Comparison of ENCODE assay signal across 12 cellular contexts in the genomic region with DNA sequence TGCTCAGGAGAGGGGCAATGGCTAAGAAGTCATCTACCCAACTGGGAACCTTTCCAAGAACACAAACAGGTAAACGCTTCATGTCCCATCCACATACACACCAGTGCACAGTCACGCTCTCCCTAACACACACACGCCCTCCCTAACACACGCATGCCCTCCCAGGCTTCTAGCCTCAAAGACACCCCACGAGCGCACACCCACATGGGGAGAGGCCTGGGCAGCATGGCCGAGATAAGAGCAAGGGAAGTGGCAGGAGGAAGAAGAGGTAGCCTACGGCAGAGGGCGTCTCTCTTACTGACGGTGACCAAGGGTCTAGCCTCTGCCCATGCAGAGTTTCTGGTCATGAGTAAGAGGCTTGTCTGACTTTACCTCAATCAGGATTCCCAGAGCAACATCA. TPM values are rescaled to one million over a fixed set of nuclear protein-coding genes. Genes with fewer than 3 reads are reported as not detected.
DNase-seq lines count a peak whose midpoint lies in the region; ATAC-seq and TF ChIP-seq lines count a peak whose summit lies in the region.
"Had no signal": no experiment of that assay in that cellular context is flagged by ENCODE, and none has a peak within 500 bp of the region (broad histone marks: within the 10 kb centered on the region; RNA-seq: fewer than 3 reads in every experiment).

No MANE protein-coding gene starts in this region.

- TF ChIP-seq CTCF in coronary artery (IDR thresholded peaks at IDR 0.05) (no peak), psoas muscle (IDR thresholded peaks at IDR 0.05) (no peak), SK-N-SH (IDR thresholded peaks at IDR 0.05) (no peak)

- DNase-seq in CD8-positive, alpha-beta memory T cell, result no peak
- DNase-seq in coronary artery (ENCODE audit: low spot score) (no peak), psoas muscle (no peak), mucosa of gallbladder (ENCODE audit: low spot score) (no peak), SK-N-SH (no peak)
- DNase-seq: NCI-H1436 had no signal

- H3K36me3 ChIP-seq in CD8-positive, alpha-beta memory T cell (ENCODE audit: insufficient read depth, low read length), result peaks cover 36% of the 10 kb centered on the region
- H3K36me3 ChIP-seq in psoas muscle (ENCODE audit: insufficient read depth in 1 of 2, low read depth in 1 of 2) (peaks cover 0 to 39% of the 10 kb centered on the region in 2 donors), SK-N-SH (replicated peaks in 1 of 2; ENCODE audit: control insufficient read depth in 1 of 2, insufficient read depth in 2 of 2, low read length in 1 of 2) (peaks cover 44 to 48% of the 10 kb centered on the region in 2 experiments)

- peaks cover 2 to 65% (median 5%) of the 10 kb centered on the region in 3 donors for H3K36me3 Mint-ChIP-seq in CD8-positive, alpha-beta memory T cell
- H3K36me3 Mint-ChIP-seq in IgD-negative memory B cell, result peaks cover 3% of the 10 kb centered on the region

- peaks cover 13% of the 10 kb centered on the region for H3F3A ChIP-seq in SK-N-SH (replicated peaks; ENCODE audit: insufficient read depth)

- no peak for TF ChIP-seq EP300 in SK-N-SH (IDR thresholded peaks at IDR 0.05; ENCODE audit: borderline replicate concordance in 1 of 2, low read depth in 1 of 2, low read length in 1 of 2)

- POLR2A ChIA-PET in CD8-positive, alpha-beta memory T cell (lab: Charles Lee), result no interaction called here
- POLR2A ChIA-PET in SK-N-SH (lab: Yijun Ruan, JAX), result no interaction called here

- H3K9me2 ChIP-seq in SK-N-SH, result no peaks in the 10 kb centered on the region

- H4K20me1 ChIP-seq in SK-N-SH (ENCODE audit: insufficient read depth), result no peaks in the 10 kb centered on the region

- H3K27me3 Mint-ChIP-seq in CD8-positive, alpha-beta memory T cell, result no peaks in the 10 kb centered on the region
- H3K27me3 Mint-ChIP-seq in IgD-negative memory B cell, result no peaks in the 10 kb centered on the region

- H3K4me3 ChIP-seq in CD8-positive, alpha-beta memory T cell (ENCODE audit: low read length), result no peak overlapping the region
- no peak overlapping the region for H3K4me3 ChIP-seq in coronary artery
- peak overlapping the region; percentile 53 for H3K4me3 ChIP-seq in psoas muscle
- H3K4me3 ChIP-seq in SK-N-SH (ENCODE audit: low read depth in 2 of 2, low read length in 1 of 2), result no peak overlapping the region
- H3K4me3 ChIP-seq: cardiac muscle cell, prostate gland had no signal

- H3K27ac ChIP-seq in CD8-positive, alpha-beta memory T cell (ENCODE audit: low read depth, low read length), result no peak overlapping the region
- peak overlapping the region; percentile 41 to 95 for H3K27ac ChIP-seq in coronary artery
- H3K27ac ChIP-seq in psoas muscle, result peak overlapping the region; percentile 100
- H3K27ac ChIP-seq in SK-N-SH (ENCODE audit: low read depth in 2 of 2, low read length in 1 of 2), result no peak overlapping the region
- H3K27ac ChIP-seq: cardiac muscle cell had no signal

- peaks cover 30% of the 10 kb centered on the region for H3K79me2 ChIP-seq in SK-N-SH (ENCODE audit: insufficient read depth)

- H3K27me3 ChIP-seq in CD8-positive, alpha-beta memory T cell (ENCODE audit: insufficient read depth, low read length, poor library complexity, severe bottlenecking), result no peaks in the 10 kb centered on the region
- no peaks in the 10 kb centered on the region for H3K27me3 ChIP-seq in psoas muscle (ENCODE audit: insufficient read depth in 3 of 3, low read length in 2 of 3)
- H3K27me3 ChIP-seq in SK-N-SH (ENCODE audit: insufficient read depth), result no peaks in the 10 kb centered on the region
- H3K27me3 ChIP-seq: cardiac muscle cell had no signal

- no peak overlapping the region for H3K9ac ChIP-seq in SK-N-SH

- H3K4me3 Mint-ChIP-seq in CD8-positive, alpha-beta memory T cell, result peak overlapping the region in 6 of 7 donors; percentile 2 to 97 (median 41)
- H3K4me3 Mint-ChIP-seq in IgD-negative memory B cell, result peak overlapping the region in 2 of 4 donors; percentile 72 to 83

- H3K9me3 Mint-ChIP-seq in CD8-positive, alpha-beta memory T cell, result no peaks in the 10 kb centered on the region
- H3K9me3 Mint-ChIP-seq in IgD-negative memory B cell, result peaks cover 0 to 3% (median 0%) of the 10 kb centered on the region in 3 donors

- no peak overlapping the region for H2AFZ ChIP-seq in SK-N-SH (ENCODE audit: low read depth)

- TF ChIP-seq RAD21 in SK-N-SH (IDR thresholded peaks at IDR 0.05; ENCODE audit: low read length), result no peak

- H3K9me3 ChIP-seq in CD8-positive, alpha-beta memory T cell (ENCODE audit: low read length), result no peaks in the 10 kb centered on the region
- H3K9me3 ChIP-seq in psoas muscle, result no peaks in the 10 kb centered on the region
- H3K9me3 ChIP-seq in SK-N-SH, result no peaks in the 10 kb centered on the region
- H3K9me3 ChIP-seq: prostate gland had no signal

- peaks cover 48 to 81% (median 66%) of the 10 kb centered on the region in 3 donors for H3K4me1 Mint-ChIP-seq in CD8-positive, alpha-beta memory T cell
- peaks cover 38 to 43% (median 41%) of the 10 kb centered on the region in 3 donors for H3K4me1 Mint-ChIP-seq in IgD-negative memory B cell

- H3K27ac Mint-ChIP-seq in CD8-positive, alpha-beta memory T cell, result peak overlapping the region; percentile 64 to 99 (median 87)
- H3K27ac Mint-ChIP-seq in IgD-negative memory B cell, result peak overlapping the region; percentile 57 to 94 (median 89)

- no peak overlapping the region for H3K4me2 ChIP-seq in SK-N-SH

- ATAC-seq in psoas muscle (no peak), HG03280 (IDR thresholded peaks at IDR 0.05; ENCODE audit: unreplicated experiment) (no peak), HG02623 (IDR thresholded peaks at IDR 0.05; ENCODE audit: unreplicated experiment) (no peak)
- ATAC-seq: SK-N-SH treated with all-trans-retinoic acid at 6 μM for 48 hours had no signal

- intact Hi-C loops in psoas muscle (cut with DNase I), result loop anchor here (10.0 kb wide), 3 partner anchors 183 to 633 kb away; partner anchors contain the start of genes AGBL3 (in 1 of the 2) and AKR1B15 (in 1 of the 2)

- CTCF ChIA-PET in CD8-positive, alpha-beta memory T cell (lab: Charles Lee), result interaction anchor here (1.1 to 3.0 kb wide), 4 partner anchors 10 to 181 kb away, joined by 3 to 11 read pairs (median 4); partner anchors contain the start of genes AGBL3 and TMEM140
- CTCF ChIA-PET in SK-N-SH (lab: Yijun Ruan, JAX), result no interaction called here

- H3K4me1 ChIP-seq in CD8-positive, alpha-beta memory T cell (ENCODE audit: insufficient read depth, low read length), result peaks cover 17% of the 10 kb centered on the region
- H3K4me1 ChIP-seq in psoas muscle, result peaks cover 65% of the 10 kb centered on the region
- H3K4me1 ChIP-seq in SK-N-SH (ENCODE audit: control insufficient read depth in 1 of 2, insufficient read depth in 2 of 2, low read depth in 1 of 2, low read length in 1 of 2), result peaks cover 3 to 24% of the 10 kb centered on the region in 2 experiments; a peak in 3 of 4 replicates

- 75 to 87% (median 77%) methylated on average over 10 of the region's 10 CpGs for WGBS in psoas muscle, 3 donors
- 92% methylated on average over 10 of the region's 10 CpGs for WGBS in SK-N-SH (ENCODE audit: low lambda C conversion rate)

TF ChIP-seq in SK-N-SH, 30 proteins besides CTCF, POLR2A, EP300 and RAD21 (continues in another document):
- TF ChIP-seq RXRA (IDR thresholded peaks at IDR 0.05; ENCODE audit: borderline replicate concordance, low read depth) (no peak), TCF12 (IDR thresholded peaks at IDR 0.05) (no peak), POLR2AphosphoS5 (IDR thresholded peaks at IDR 0.05; ENCODE audit: low read depth, low read length) (no peak), RFX5 (IDR thresholded peaks at IDR 0.05; ENCODE audit: low read length) (no peak), JUND (IDR thresholded peaks at IDR 0.05) (no peak), GATA2 (CRISPR knock-in tag; IDR thresholded peaks at IDR 0.05) (no peak), YY1 (IDR thresholded peaks at IDR 0.05; ENCODE audit: low read depth) (no peak)
- TF ChIP-seq, protein P1, sequence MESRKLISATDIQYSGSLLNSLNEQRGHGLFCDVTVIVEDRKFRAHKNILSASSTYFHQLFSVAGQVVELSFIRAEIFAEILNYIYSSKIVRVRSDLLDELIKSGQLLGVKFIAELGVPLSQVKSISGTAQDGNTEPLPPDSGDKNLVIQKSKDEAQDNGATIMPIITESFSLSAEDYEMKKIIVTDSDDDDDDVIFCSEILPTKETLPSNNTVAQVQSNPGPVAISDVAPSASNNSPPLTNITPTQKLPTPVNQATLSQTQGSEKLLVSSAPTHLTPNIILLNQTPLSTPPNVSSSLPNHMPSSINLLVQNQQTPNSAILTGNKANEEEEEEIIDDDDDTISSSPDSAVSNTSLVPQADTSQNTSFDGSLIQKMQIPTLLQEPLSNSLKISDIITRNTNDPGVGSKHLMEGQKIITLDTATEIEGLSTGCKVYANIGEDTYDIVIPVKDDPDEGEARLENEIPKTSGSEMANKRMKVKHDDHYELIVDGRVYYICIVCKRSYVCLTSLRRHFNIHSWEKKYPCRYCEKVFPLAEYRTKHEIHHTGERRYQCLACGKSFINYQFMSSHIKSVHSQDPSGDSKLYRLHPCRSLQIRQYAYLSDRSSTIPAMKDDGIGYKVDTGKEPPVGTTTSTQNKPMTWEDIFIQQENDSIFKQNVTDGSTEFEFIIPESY (IDR thresholded peaks at IDR 0.05; ENCODE audit: borderline replicate concordance, low read depth), result no peak

RNA-seq across cellular contexts. Expression of gene CYREN, which starts 3.1 kb away (rescaled TPM):
- total RNA-seq in CD8-positive, alpha-beta memory T cell, result 10 to 100 TPM; 77.2 to 79.9 TPM
- 45.4 TPM for polyA plus RNA-seq in CD8-positive, alpha-beta memory T cell
- polyA plus RNA-seq in IgD-negative memory B cell (39.5 TPM), psoas muscle (10 to 100 TPM; 25.0 to 61.2 (median 46.3) TPM), SK-N-SH (2012; rRNA removed) (53.4 and 60.6 TPM in 2 replicates)
- total RNA-seq in psoas muscle (10 to 100 TPM; 20.6 to 29.4 (median 25.3) TPM), mucosa of gallbladder (43.9 TPM)
- polyA plus RNA-seq in SK-N-SH (2012; cell fraction: cytosol; rRNA removed), result 44.4 and 56.2 TPM in 2 replicates
- 39.5 and 39.9 TPM in 2 replicates for polyA plus RNA-seq in SK-N-SH (2012; cell fraction: nucleus; rRNA removed)

RNA-seq across cellular contexts. Expression of gene TMEM140, which starts 19.5 kb away (rescaled TPM):
- 1 to 10 TPM; 6.6 to 7.0 TPM for total RNA-seq in CD8-positive, alpha-beta memory T cell
- 34.4 TPM for polyA plus RNA-seq in CD8-positive, alpha-beta memory T cell
- polyA plus RNA-seq in IgD-negative memory B cell (34.7 TPM), psoas muscle (10 to 100 TPM; 25.4 to 62.1 (median 52.5) TPM), SK-N-SH (2012; rRNA removed) (0.10 and 0.12 TPM in 2 replicates)
- total RNA-seq in psoas muscle (100 to 1,000 TPM in 1 of 4 donors, 10 to 100 TPM in 3; 67.0 to 106 (median 74.0) TPM), mucosa of gallbladder (19.4 TPM)
- polyA plus RNA-seq in SK-N-SH (2012; cell fraction: cytosol; rRNA removed), result 0.06 and 0.13 TPM in 2 replicates
- 0.04 and 0.06 TPM in 2 replicates for polyA plus RNA-seq in SK-N-SH (2012; cell fraction: nucleus; rRNA removed)
- total RNA-seq: cardiac muscle cell had no signal

RNA-seq across cellular contexts. Expression of gene WDR91, which starts 44.0 kb away (rescaled TPM):
- total RNA-seq in CD8-positive, alpha-beta memory T cell, result 10 to 100 TPM; 25.1 to 27.7 TPM
- 5.7 TPM for polyA plus RNA-seq in CD8-positive, alpha-beta memory T cell
- 5.9 TPM for polyA plus RNA-seq in IgD-negative memory B cell
- total RNA-seq in psoas muscle, result 10 to 100 TPM in 1 of 4 donors, 1 to 10 TPM in 3; 4.8 to 23.6 (median 8.5) TPM
- 1 to 10 TPM; 2.7 to 4.0 (median 2.8) TPM for polyA plus RNA-seq in psoas muscle
- total RNA-seq in mucosa of gallbladder, result 18.6 TPM
- polyA plus RNA-seq in SK-N-SH (2012; rRNA removed), result 8.4 and 8.9 TPM in 2 replicates
- polyA plus RNA-seq in SK-N-SH (2012; cell fraction: cytosol; rRNA removed), result 2.8 and 4.0 TPM in 2 replicates
- 42.2 and 42.4 TPM in 2 replicates for polyA plus RNA-seq in SK-N-SH (2012; cell fraction: nucleus; rRNA removed)

Comparison
In these comparisons a context has a peak if more than half of its experiments do, and no peak if none do; other contexts are left out.
1. H3K27ac ChIP-seq: peak in coronary artery (2 of 2) and psoas muscle (single experiment); none in CD8-positive, alpha-beta memory T cell (single experiment) and SK-N-SH (0 of 2).
2. RNA of gene TMEM140, which starts 19.5 kb away (polyA plus RNA-seq): 25.4 to 62.1 TPM in psoas muscle, 34.7 TPM in IgD-negative memory B cell (single experiment) and 34.4 TPM in CD8-positive, alpha-beta memory T cell (single experiment); 0.04 to 0.13 TPM in SK-N-SH; every median in the first group is over 10 times any median in the second.